Comparison of ENCODE assay signal across 6 cellular contexts in the genomic region with DNA sequence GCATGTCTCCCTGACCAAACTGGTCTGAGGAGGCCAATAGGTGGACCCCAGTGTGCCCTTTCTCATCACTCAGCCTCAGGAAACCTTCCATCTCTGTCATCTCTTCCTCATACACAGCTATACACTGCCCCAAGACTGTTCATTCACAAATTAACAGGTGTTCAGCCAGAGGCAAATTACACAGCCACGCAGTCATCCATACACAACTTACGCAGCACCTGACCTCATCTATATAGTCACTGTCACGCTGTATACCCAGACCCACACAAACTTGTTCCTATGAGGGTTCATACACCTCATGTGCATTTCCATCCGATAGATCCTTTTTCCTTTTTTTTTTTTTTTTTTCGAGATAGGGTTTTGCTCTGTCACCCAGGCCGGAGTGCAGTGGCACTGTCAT. TPM values are rescaled to one million over a fixed set of nuclear protein-coding genes. Genes with fewer than 3 reads are reported as not detected.
"Had no signal": no experiment of that assay in that cellular context is flagged by ENCODE, and none has a peak within 500 bp of the region (broad histone marks: within the 10 kb centered on the region; RNA-seq: fewer than 3 reads in every experiment).

No MANE protein-coding gene starts in this region.

- ATAC-seq: GM23338, K562 had no signal

- H3K4me3 Mint-ChIP-seq: GM23338, H9 had no signal

- H3K9me3 Mint-ChIP-seq: GM23338, H9 had no signal

- H3K27ac Mint-ChIP-seq: GM23338, H9 had no signal

- DNase-seq: H9, HCEC 1CT, IMR-90 had no signal

- H3K4me2 ChIP-seq: GM23338 had no signal

- H2AFZ ChIP-seq: GM23338 had no signal

- H3K4me3 ChIP-seq: GM23338, K562 had no signal

RNA-seq across cellular contexts. Expression of a gene that starts 12.4 kb away (rescaled TPM):
- total RNA-seq: HT-29, IMR-90 had no signal
